Comparison of ENCODE assay signal across 23 cellular contexts in the genomic region with DNA sequence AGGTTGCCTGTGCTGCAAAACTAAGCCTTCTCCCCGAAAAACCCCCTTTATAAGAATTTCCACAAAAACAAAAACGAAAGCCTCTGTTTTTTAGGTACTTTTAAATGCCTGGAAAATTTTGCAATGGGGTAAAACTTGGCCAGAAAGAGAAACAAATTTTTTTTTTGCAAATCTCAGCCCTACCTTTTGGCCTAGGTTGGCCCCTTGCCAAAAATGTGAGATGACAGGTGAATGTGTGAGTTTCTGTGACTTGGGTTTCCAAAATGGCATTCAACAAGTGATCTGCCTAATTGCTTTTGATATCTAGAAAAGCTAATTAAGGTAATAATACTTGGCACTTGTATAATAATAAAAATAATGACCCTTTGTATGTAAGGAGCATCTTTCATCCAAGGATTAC.
"Had no signal": no experiment of that assay in that cellular context is flagged by ENCODE, and none has a peak within 500 bp of the region (broad histone marks: within the 10 kb centered on the region; RNA-seq: fewer than 3 reads in every experiment).

No MANE protein-coding gene starts in this region.

- H3K36me3 ChIP-seq: brain microvascular endothelial cell had no signal

- H3K27me3 ChIP-seq: brain microvascular endothelial cell had no signal

- H3K27ac ChIP-seq: brain microvascular endothelial cell, coronary artery, dorsolateral prefrontal cortex had no signal

- H3K4me3 ChIP-seq: coronary artery, dorsolateral prefrontal cortex had no signal

- DNase-seq: activated CD4-positive, alpha-beta memory T cell treated with anti-CD3 and anti-CD28 coated beads, Interleukin-2, amount 10 ng/mL, durations not matched to agents 7 days and 5 days; activated CD4-positive, alpha-beta T cell treated with anti-CD3 and anti-CD28 coated beads for 4 hours; activated CD4-positive, alpha-beta T cell treated with anti-CD3 and anti-CD28 coated beads, Interleukin-2, amount 10 ng/mL, durations not matched to agents 7 days and 5 days; activated CD4-positive, alpha-beta T cell treated with anti-CD3 and anti-CD28 coated beads, Interleukin-2, amount 50 U/mL, for 4 hours; activated CD4-positive, CD25-positive, alpha-beta regulatory T cell; activated CD4-positive, CD25-positive, alpha-beta regulatory T cell treated with anti-CD3 and anti-CD28 coated beads, Interleukin-2, amount 50 U/mL, for 72 hours; activated CD8-positive, alpha-beta memory T cell treated with anti-CD3 and anti-CD28 coated beads, Interleukin-2, amount 50 U/mL, for 48 hours; activated gamma-delta T cell; activated naive CD4-positive, alpha-beta T cell treated with anti-CD3 and anti-CD28 coated beads, Interleukin-2, amount 50 U/mL, for 16 hours; activated naive CD4-positive, alpha-beta T cell treated with Interleukin-2 at 50 U/mL for 16 hours; activated T-cell treated with anti-CD3 and anti-CD28 coated beads for 4 hours; activated T-cell treated with anti-CD3 and anti-CD28 coated beads, Interleukin-2, amount 50 U/mL, for 24 hours; activated T-cell treated with anti-CD3 and anti-CD28 coated beads, Interleukin-2, amount 50 U/mL, for 72 hours; amniotic stem cell; anterior cingulate cortex; brain microvascular endothelial cell; effector memory CD4-positive, alpha-beta T cell; endodermal cell; foreskin fibroblast; head of caudate nucleus; hippocampal formation had no signal

- ATAC-seq: activated T-cell treated with anti-CD3 and anti-CD28 coated beads, Interleukin-2, amount 50 U/mL, for 72 hours had no signal
